ENCODE assay signal across 22 cellular contexts in the genomic region with DNA sequence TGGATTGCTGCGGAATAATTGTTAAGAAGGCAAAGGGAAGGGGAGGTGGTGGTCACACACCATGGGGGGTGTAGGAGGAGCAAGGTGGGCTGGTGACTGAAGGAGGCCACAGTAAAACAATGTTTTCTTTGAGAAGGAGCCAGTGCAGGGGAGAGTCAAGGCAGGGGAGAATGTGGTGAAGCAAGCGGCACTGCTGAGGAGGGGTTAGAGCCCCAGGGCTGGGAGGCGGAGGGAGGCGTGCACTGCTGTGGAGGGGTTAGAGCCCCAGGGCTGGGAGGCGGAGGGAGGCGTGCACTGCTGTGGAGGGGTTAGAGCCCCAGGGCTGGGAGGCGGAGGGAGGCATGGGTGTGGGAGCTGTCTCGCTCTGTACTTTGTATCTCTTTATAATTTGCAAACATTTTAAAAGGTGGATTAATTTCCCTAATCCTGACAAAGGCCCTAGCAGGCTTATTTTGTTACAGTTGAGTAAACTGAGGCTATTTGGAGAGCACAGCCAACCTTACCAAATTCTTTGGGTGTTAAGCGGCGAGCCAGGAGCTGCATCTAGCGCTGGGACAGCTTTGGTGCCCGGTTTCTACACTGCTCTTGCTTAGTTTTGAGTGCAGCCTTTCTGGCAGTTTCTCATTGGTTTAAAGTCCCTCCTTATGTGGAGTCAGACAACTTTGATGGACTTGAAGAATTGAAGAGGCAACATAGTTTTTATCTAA. TPM values are rescaled to one million over a fixed set of nuclear protein-coding genes. Genes with fewer than 3 reads are reported as not detected.
A peak's percentile ranks its signal among the peaks of the same experiment; 100 is the strongest.
DNase-seq lines count a peak whose midpoint lies in the region; ATAC-seq, FAIRE-seq and TF ChIP-seq lines count a peak whose summit lies in the region.
"Had no signal": no experiment of that assay in that cellular context is flagged by ENCODE, and none has a peak within 500 bp of the region (broad histone marks: within the 10 kb centered on the region; RNA-seq: fewer than 3 reads in every experiment).

No MANE protein-coding gene starts in this region.

- peaks cover 6% of the 10 kb centered on the region for H3K4me1 ChIP-seq in mucosa of descending colon (ENCODE audit: low read depth)
- peaks cover 16 to 17% of the 10 kb centered on the region in 2 donors for H3K4me1 ChIP-seq in thyroid gland
- H3K4me1 ChIP-seq: pancreas had no signal

- intact Hi-C loops in mucosa of descending colon (cut with DNase I, micrococcal nuclease) (no loop called here), thyroid gland (cut with DNase I) (no loop called here)

- DNase-seq in SK-N-MC (ENCODE audit: low read depth, low spot score) (no peak), mucosa of descending colon (no peak), thyroid gland (peak; percentile 38 to 58), HTR-8/SVneo (ENCODE audit: insufficient read length, low spot score) (no peak), NK-92 (lab: John Stamatoyannopoulos, UW; ENCODE audit: unreplicated experiment) (no peak)
- DNase-seq: activated CD4-positive, alpha-beta T cell treated with anti-CD3 and anti-CD28 coated beads, Interleukin-2, amount 50 U/mL, for 4 hours; activated gamma-delta T cell; amniotic stem cell; COR-L47; heart right ventricle; NCI-H1694 treated with DMSO at 0.1 percent for 48 hours; NCI-H2227 treated with DMSO at 0.1 percent for 48 hours; NCI-H748 treated with DMSO at 0.1 percent for 48 hours; pancreas; SHP77; stimulated activated CD4-positive, alpha-beta T cell treated with anti-CD3 and anti-CD28 coated beads, Interleukin-1b, Interleukin-23, amount 100 ng/mL, for 48 hours; stimulated activated naive CD4-positive, alpha-beta T cell; tibial artery had no signal

- H3K36me3 ChIP-seq in SK-N-MC (ENCODE audit: insufficient read depth, low read length) (no peaks in the 10 kb centered on the region), mucosa of descending colon (ENCODE audit: low read depth) (no peaks in the 10 kb centered on the region), thyroid gland (no peaks in the 10 kb centered on the region)
- H3K36me3 ChIP-seq: heart right ventricle, pancreas, tibial artery had no signal

- TF ChIP-seq CTCF in mucosa of descending colon (IDR thresholded peaks at IDR 0.05) (no peak), thyroid gland (IDR thresholded peaks at IDR 0.05) (no peak)

- WGBS in thyroid gland, 2 donors = 47 to 48% methylated on average over 12 of the region's 12 CpGs

- TF ChIP-seq POLR2A in thyroid gland (IDR thresholded peaks at IDR 0.05) = no peak

- no peaks in the 10 kb centered on the region for H3K27me3 ChIP-seq in thyroid gland
- H3K27me3 ChIP-seq: heart right ventricle, pancreas, tibial artery had no signal

- FAIRE-seq in endometrium (lab: Jason Lieb, UNC) (peak; percentile 18), HTR-8/SVneo (lab: Jason Lieb, UNC) (no peak)
- FAIRE-seq: islet of Langerhans, pancreas had no signal

- no peaks in the 10 kb centered on the region for H3K9me3 ChIP-seq in SK-N-MC (ENCODE audit: low read depth, low read length)
- no peaks in the 10 kb centered on the region for H3K9me3 ChIP-seq in mucosa of descending colon
- H3K9me3 ChIP-seq in thyroid gland = no peaks in the 10 kb centered on the region
- H3K9me3 ChIP-seq: heart right ventricle, pancreas, tibial artery had no signal

- H3K27ac ChIP-seq in SK-N-MC (peak overlapping the region; percentile 63), thyroid gland (peak overlapping the region; percentile 20 to 42 (median 30))
- H3K27ac ChIP-seq: heart right ventricle, KMS-11, pancreas, tibial artery had no signal

- H3K4me3 ChIP-seq in SK-N-MC = peak overlapping the region; percentile 52
- no peak overlapping the region for H3K4me3 ChIP-seq in mucosa of descending colon
- no peak overlapping the region for H3K4me3 ChIP-seq in thyroid gland (replicated peaks in 1 of 3)
- H3K4me3 ChIP-seq: heart right ventricle, pancreas, tibial artery had no signal

- H3K9ac ChIP-seq in SK-N-MC (ENCODE audit: insufficient read length) = peak overlapping the region; percentile 38
- H3K9ac ChIP-seq: KMS-11 had no signal

- ATAC-seq in mucosa of descending colon (peak; percentile 51), HG02623 (IDR thresholded peaks at IDR 0.05; ENCODE audit: unreplicated experiment) (no peak)
- ATAC-seq: heart right ventricle had no signal

RNA-seq across cellular contexts. Expression of a gene that starts 20.9 kb away (rescaled TPM):
- total RNA-seq in mucosa of descending colon (10 to 100 TPM; 30.5 to 44.4 (median 37.2) TPM), thyroid gland (10 to 100 TPM; 24.2 to 58.1 (median 34.5) TPM)

Comparison
In these comparisons a context has a peak if more than half of its experiments do, and no peak if none do; other contexts are left out.
1. DNase-seq: peak in thyroid gland (2 of 2); none in SK-N-MC (single experiment), mucosa of descending colon (0 of 3), HTR-8/SVneo (single experiment) and NK-92 (single experiment).